In the genomic region with DNA sequence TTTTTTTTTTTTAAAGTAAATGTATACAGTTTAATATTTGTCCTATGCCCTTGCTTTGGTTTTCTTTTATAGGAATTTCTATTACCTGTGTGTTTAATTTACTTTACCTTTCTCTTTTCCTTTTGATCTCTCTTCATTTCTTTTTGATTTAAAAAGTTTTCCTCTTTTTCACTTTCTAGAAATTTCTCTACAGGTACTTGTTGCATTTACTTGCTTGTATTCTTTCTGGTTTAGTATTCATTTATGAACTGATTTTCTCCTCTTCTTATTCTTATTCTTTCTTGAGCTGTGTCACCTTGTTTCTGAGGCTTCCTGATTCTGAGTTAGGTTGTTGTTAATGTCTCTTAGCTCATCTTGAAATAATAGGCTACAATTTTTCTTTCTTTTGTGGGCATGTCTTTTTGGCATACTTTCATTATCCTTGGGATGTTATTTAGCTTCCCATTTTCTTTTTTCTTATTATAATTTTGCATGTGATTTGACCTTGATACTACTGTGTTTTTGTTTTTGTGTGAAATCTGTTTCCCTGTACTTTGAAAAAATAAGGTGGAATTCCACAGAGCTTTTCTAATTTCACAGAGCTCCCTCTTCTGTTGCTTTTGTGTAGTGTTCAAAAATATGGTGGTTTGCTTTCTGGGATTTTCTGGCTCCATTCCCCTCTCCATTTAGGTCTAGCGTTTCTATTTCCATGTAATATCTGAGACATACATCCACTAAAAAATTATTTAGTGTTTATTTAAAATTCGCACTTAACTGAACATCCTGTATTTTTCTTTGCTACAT, we compare ENCODE assay signal across 11 cellular contexts. TPM values are rescaled to one million over a fixed set of nuclear protein-coding genes. Genes with fewer than 3 reads are reported as not detected.
DNase-seq lines count a peak whose midpoint lies in the region; ATAC-seq and TF ChIP-seq lines count a peak whose summit lies in the region.
"Had no signal": no experiment of that assay in that cellular context is flagged by ENCODE, and none has a peak within 500 bp of the region (broad histone marks: within the 10 kb centered on the region; RNA-seq: fewer than 3 reads in every experiment).

No MANE protein-coding gene starts in this region.

- no peak for ATAC-seq in GM18519 (IDR thresholded peaks at IDR 0.05; ENCODE audit: low FRiP score, unreplicated experiment)
- ATAC-seq in HG03442 (IDR thresholded peaks at IDR 0.05; ENCODE audit: unreplicated experiment), result no peak

- H3K4me3 Mint-ChIP-seq in brain (no peak overlapping the region), neural crest cell (no peak overlapping the region)
- no peak overlapping the region for H3K4me3 Mint-ChIP-seq in activated T-helper 1 cell treated with anti-CD3 and anti-CD28 coated beads, Interleukin-12 subunit alpha, Interleukin-12 subunit beta, Interleukin-2, Interleukin-4 antibody, amounts not matched to agents 30 ng/mL and 10 ng/mL and 1 ng/mL, durations not matched to agents 14 hours and 24 hours and 36 hours
- H3K4me3 Mint-ChIP-seq: CD4-positive, CD25-positive, alpha-beta regulatory T cell had no signal

- no peak overlapping the region for H2AFZ ChIP-seq in MM.1S (ENCODE audit: low read length)

- no peaks in the 10 kb centered on the region for H3K9me3 ChIP-seq in MM.1S (replicated peaks; ENCODE audit: insufficient read depth, low read length)

- H3K36me3 Mint-ChIP-seq in brain (no peaks in the 10 kb centered on the region), neural crest cell (ENCODE audit: low read depth) (no peaks in the 10 kb centered on the region)
- no peaks in the 10 kb centered on the region for H3K36me3 Mint-ChIP-seq in activated T-helper 1 cell treated with anti-CD3 and anti-CD28 coated beads, Interleukin-12 subunit alpha, Interleukin-12 subunit beta, Interleukin-2, Interleukin-4 antibody, amounts not matched to agents 30 ng/mL and 10 ng/mL and 1 ng/mL, durations not matched to agents 14 hours and 24 hours and 36 hours (ENCODE audit: low read depth)
- H3K36me3 Mint-ChIP-seq: CD4-positive, CD25-positive, alpha-beta regulatory T cell had no signal

- DNase-seq in NCI-H146 treated with DMSO at 0.1 percent for 48 hours (lab: John Stamatoyannopoulos, UW; ENCODE audit: unreplicated experiment), result peak; percentile 19
- DNase-seq in NCI-H146 (lab: John Stamatoyannopoulos, UW), result no peak
- DNase-seq in MM.1S, result no peak
- DNase-seq in neural crest cell (ENCODE audit: low read depth, low spot score), result no peak
- no peak for DNase-seq in activated T-helper 1 cell treated with anti-CD3 and anti-CD28 coated beads, Interleukin-12 subunit alpha, Interleukin-12 subunit beta, Interleukin-2, Interleukin-4 antibody, amounts not matched to agents 30 ng/mL and 10 ng/mL and 1 ng/mL, durations not matched to agents 14 hours and 24 hours and 36 hours (ENCODE audit: low spot score)
- DNase-seq: activated effector memory CD4-positive, alpha-beta T cell treated with anti-CD3 and anti-CD28 coated beads, Interleukin-2, amount 50 U/mL, for 16 hours; CD4-positive, CD25-positive, alpha-beta regulatory T cell; H7 had no signal

- H3K4me3 ChIP-seq in MM.1S (ENCODE audit: low read length), result no peak overlapping the region

- H3F3A ChIP-seq in MM.1S (ENCODE audit: insufficient read depth, low read length), result no peaks in the 10 kb centered on the region

- no peaks in the 10 kb centered on the region for H3K9me2 ChIP-seq in MM.1S (replicated peaks; ENCODE audit: insufficient read depth, low read length)

- no peaks in the 10 kb centered on the region for H4K20me1 ChIP-seq in MM.1S (ENCODE audit: insufficient read depth, low read length)

- TF ChIP-seq CTCF in MM.1S (IDR thresholded peaks at IDR 0.05; ENCODE audit: low read length) (peak; percentile 44), brain (conservative IDR thresholded peaks at IDR 0.05) (peak; percentile 33 to 64), neural crest cell (conservative IDR thresholded peaks at IDR 0.05) (peak; percentile 58)

- no peaks in the 10 kb centered on the region for H3K27me3 ChIP-seq in MM.1S (replicated peaks; ENCODE audit: insufficient read depth, low read length)

- H3K4me1 Mint-ChIP-seq in brain (no peaks in the 10 kb centered on the region), neural crest cell (no peaks in the 10 kb centered on the region)
- no peaks in the 10 kb centered on the region for H3K4me1 Mint-ChIP-seq in activated T-helper 1 cell treated with anti-CD3 and anti-CD28 coated beads, Interleukin-12 subunit alpha, Interleukin-12 subunit beta, Interleukin-2, Interleukin-4 antibody, amounts not matched to agents 30 ng/mL and 10 ng/mL and 1 ng/mL, durations not matched to agents 14 hours and 24 hours and 36 hours (ENCODE audit: low read depth)

- intact Hi-C loops in activated T-helper 1 cell treated with anti-CD3 and anti-CD28 coated beads, Interleukin-12 subunit alpha, Interleukin-12 subunit beta, Interleukin-2, Interleukin-4 antibody, amounts not matched to agents 30 ng/mL and 10 ng/mL and 1 ng/mL, durations not matched to agents 14 hours and 24 hours and 36 hours (cut with micrococcal nuclease), result no loop called here

- H3K9ac ChIP-seq in MM.1S (ENCODE audit: low read length), result no peak overlapping the region

- no peaks in the 10 kb centered on the region for H3K4me1 ChIP-seq in MM.1S (ENCODE audit: low read length)

- no peak overlapping the region for H3K27ac ChIP-seq in MM.1S (ENCODE audit: low read length)

- H3K9me3 Mint-ChIP-seq in brain, result peaks cover 0 to 3% (median 2%) of the 10 kb centered on the region in 5 experiments
- peaks cover 5% of the 10 kb centered on the region for H3K9me3 Mint-ChIP-seq in neural crest cell
- H3K9me3 Mint-ChIP-seq in activated T-helper 1 cell treated with anti-CD3 and anti-CD28 coated beads, Interleukin-12 subunit alpha, Interleukin-12 subunit beta, Interleukin-2, Interleukin-4 antibody, amounts not matched to agents 30 ng/mL and 10 ng/mL and 1 ng/mL, durations not matched to agents 14 hours and 24 hours and 36 hours, result no peaks in the 10 kb centered on the region
- H3K9me3 Mint-ChIP-seq: CD4-positive, CD25-positive, alpha-beta regulatory T cell had no signal

- no peaks in the 10 kb centered on the region for H3K79me2 ChIP-seq in MM.1S (ENCODE audit: low read length)

- no peak overlapping the region for H3K4me2 ChIP-seq in MM.1S (ENCODE audit: low read depth, low read length)

- H3K36me3 ChIP-seq in MM.1S (replicated peaks; ENCODE audit: insufficient read depth, low read length), result no peaks in the 10 kb centered on the region

- H3K27me3 Mint-ChIP-seq in brain (peaks cover 29% of the 10 kb centered on the region), neural crest cell (ENCODE audit: low read depth) (peaks cover 43% of the 10 kb centered on the region)
- peaks cover 4% of the 10 kb centered on the region for H3K27me3 Mint-ChIP-seq in activated T-helper 1 cell treated with anti-CD3 and anti-CD28 coated beads, Interleukin-12 subunit alpha, Interleukin-12 subunit beta, Interleukin-2, Interleukin-4 antibody, amounts not matched to agents 30 ng/mL and 10 ng/mL and 1 ng/mL, durations not matched to agents 14 hours and 24 hours and 36 hours (ENCODE audit: insufficient read depth)

- H3K27ac Mint-ChIP-seq in brain (no peak overlapping the region), neural crest cell (ENCODE audit: unreplicated experiment) (no peak overlapping the region)
- H3K27ac Mint-ChIP-seq in activated T-helper 1 cell treated with anti-CD3 and anti-CD28 coated beads, Interleukin-12 subunit alpha, Interleukin-12 subunit beta, Interleukin-2, Interleukin-4 antibody, amounts not matched to agents 30 ng/mL and 10 ng/mL and 1 ng/mL, durations not matched to agents 14 hours and 24 hours and 36 hours, result no peak overlapping the region
- H3K27ac Mint-ChIP-seq: CD4-positive, CD25-positive, alpha-beta regulatory T cell had no signal

RNA-seq across cellular contexts. Expression of a gene that starts 25.5 kb away (rescaled TPM):
- 8.2 TPM for polyA plus RNA-seq in brain (ENCODE audit: insufficient read depth, low read depth, low replicate concordance)
- total RNA-seq in neural crest cell, result 48.1 and 55.6 TPM in 2 replicates
- total RNA-seq in activated T-helper 1 cell treated with anti-CD3 and anti-CD28 coated beads, Interleukin-12 subunit alpha, Interleukin-12 subunit beta, Interleukin-2, Interleukin-4 antibody, amounts not matched to agents 30 ng/mL and 10 ng/mL and 1 ng/mL, durations not matched to agents 14 hours and 24 hours and 36 hours, result 18.2 and 19.4 TPM in 2 replicates
